Comparison of ENCODE assay signal across 1 cellular context in genomic region chr3:44762170-44762677, GRCh38.
TF ChIP-seq lines count a peak whose summit lies in the region.

No MANE protein-coding gene starts in this region.

TF ChIP-seq in K562, 482 proteins besides CTCF, POLR2A, EP300 and RAD21 (continued from another document):
- TF ChIP-seq HMG20A (CRISPR knock-in tag; conservative IDR thresholded peaks at IDR 0.05), result no peak
- no peak for TF ChIP-seq SREBF2 (CRISPR knock-in tag; IDR thresholded peaks at IDR 0.05)
- TF ChIP-seq ZNF316 (IDR thresholded peaks at IDR 0.05), result peak; percentile 59
- TF ChIP-seq SRSF9 (IDR thresholded peaks at IDR 0.05; ENCODE audit: borderline replicate concordance, low read depth, low read length), result no peak
- no peak for TF ChIP-seq PML (IDR thresholded peaks at IDR 0.05; ENCODE audit: low read length)
- TF ChIP-seq DIDO1 (tag; IDR thresholded peaks at IDR 0.05; ENCODE audit: low read depth), result no peak
- TF ChIP-seq E2F5 (CRISPR knock-in tag; IDR thresholded peaks at IDR 0.05), result no peak
- TF ChIP-seq ZNF589 (CRISPR knock-in tag; IDR thresholded peaks at IDR 0.05; ENCODE audit: low read depth), result no peak
- peak; percentile 47; the same call in 1 of the 2 replicates for TF ChIP-seq BCOR (IDR thresholded peaks at IDR 0.05)
- no peak for TF ChIP-seq EWSR1 (IDR thresholded peaks at IDR 0.05; ENCODE audit: borderline replicate concordance, low read depth, partially characterized antibody)
- no peak for TF ChIP-seq ZNF212 (CRISPR knock-in tag; IDR thresholded peaks at IDR 0.05)
- TF ChIP-seq ZNF175 (CRISPR knock-in tag; IDR thresholded peaks at IDR 0.05; ENCODE audit: low read depth), result no peak
- TF ChIP-seq CC2D1A (IDR thresholded peaks at IDR 0.05), result no peak
- TF ChIP-seq KDM5B (IDR thresholded peaks at IDR 0.05; ENCODE audit: insufficient replicate concordance, low read depth, low read length), result no peak
- no peak for TF ChIP-seq THRA (IDR thresholded peaks at IDR 0.05)
- no peak for TF ChIP-seq RUNX1 (IDR thresholded peaks at IDR 0.05; ENCODE audit: low read depth)
- TF ChIP-seq ZC3H4 (CRISPR knock-in tag; IDR thresholded peaks at IDR 0.05; ENCODE audit: borderline replicate concordance), result no peak
- no peak for TF ChIP-seq RFX1 (IDR thresholded peaks at IDR 0.05)
- no peak for TF ChIP-seq ZKSCAN3 (CRISPR knock-in tag; IDR thresholded peaks at IDR 0.05)
TF ChIP-seq in K562: peak in this region for 17.
